Comparison of ENCODE assay signal across 18 cellular contexts in the genomic region with DNA sequence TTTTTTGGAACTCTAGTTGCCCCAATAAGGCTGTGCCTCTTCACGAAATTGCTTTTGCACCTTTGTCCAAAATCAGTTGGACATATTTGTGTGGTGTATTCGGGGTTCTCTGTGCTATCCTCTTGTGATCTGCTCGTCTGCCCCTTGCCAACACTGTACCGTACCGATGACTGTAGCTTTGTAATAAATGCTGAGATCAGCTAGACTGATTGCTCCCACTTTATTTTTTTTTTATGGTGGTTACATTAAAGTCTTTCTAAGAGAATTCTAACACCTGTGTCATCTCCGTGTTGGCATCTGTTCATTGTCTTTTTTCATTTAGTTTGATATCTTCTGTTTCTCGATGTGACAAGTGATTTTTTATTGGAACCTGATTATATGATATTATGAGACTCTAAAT.
"Had no signal": no experiment of that assay in that cellular context is flagged by ENCODE, and none has a peak within 500 bp of the region (broad histone marks: within the 10 kb centered on the region; RNA-seq: fewer than 3 reads in every experiment).

No MANE protein-coding gene starts in this region.

- H3K4me3 ChIP-seq: left ventricle myocardium inferior, mucosa of descending colon had no signal

- H3K36me3 Mint-ChIP-seq: activated naive CD8-positive, alpha-beta T cell treated with anti-CD3 and anti-CD28 coated beads for 36 hours; natural killer cell; WTC11 had no signal

- H3K27me3 ChIP-seq: brain microvascular endothelial cell, neutrophil had no signal

- H3K27ac ChIP-seq: epithelial cell of prostate, left ventricle myocardium inferior, neutrophil had no signal

- H3K4me1 Mint-ChIP-seq: WTC11 had no signal

- H3K9me3 Mint-ChIP-seq: activated naive CD8-positive, alpha-beta T cell treated with anti-CD3 and anti-CD28 coated beads for 36 hours; activated T-helper 1 cell treated with anti-CD3 and anti-CD28 coated beads, Interleukin-12 subunit alpha, Interleukin-12 subunit beta, Interleukin-2, Interleukin-4 antibody, amounts not matched to agents 30 ng/mL and 10 ng/mL and 1 ng/mL, durations not matched to agents 14 hours and 24 hours and 36 hours; natural killer cell; T-helper 1 cell treated with Interleukin-12 subunit alpha and Interleukin-12 subunit beta and Interleukin-4 antibody, amounts not matched to agents 30 μg/mL and 1 μg/mL, for 36 hours; WTC11 had no signal

- DNase-seq: activated CD4-positive, alpha-beta T cell treated with anti-CD3 and anti-CD28 coated beads for 4 hours; activated naive CD8-positive, alpha-beta T cell treated with anti-CD3 and anti-CD28 coated beads for 36 hours; amygdala; brain microvascular endothelial cell; cerebellar nuclear complex; dermis blood vessel endothelial cell; left ventricle myocardium inferior; mucosa of descending colon; natural killer cell; right cardiac atrium; stimulated activated CD4-positive, alpha-beta T cell treated with anti-CD3 and anti-CD28 coated beads, Interleukin-12 subunit alpha, Interleukin-12 subunit beta, amount 100 ng/mL, for 4 hours; stimulated activated CD4-positive, alpha-beta T cell treated with anti-CD3 and anti-CD28 coated beads, Interleukin-2, amount 100 ng/mL, for 24 hours had no signal

- ATAC-seq: mucosa of descending colon, right cardiac atrium, WTC11 had no signal

- H3K27ac Mint-ChIP-seq: activated naive CD8-positive, alpha-beta T cell treated with anti-CD3 and anti-CD28 coated beads for 36 hours; activated T-helper 1 cell treated with anti-CD3 and anti-CD28 coated beads, Interleukin-12 subunit alpha, Interleukin-12 subunit beta, Interleukin-2, Interleukin-4 antibody, amounts not matched to agents 30 ng/mL and 10 ng/mL and 1 ng/mL, durations not matched to agents 14 hours and 24 hours and 36 hours; progenitor cell of endocrine pancreas; T-helper 1 cell treated with Interleukin-12 subunit alpha and Interleukin-12 subunit beta and Interleukin-4 antibody, amounts not matched to agents 30 μg/mL and 1 μg/mL, for 36 hours; WTC11 had no signal

- H3K27me3 Mint-ChIP-seq: activated naive CD8-positive, alpha-beta T cell treated with anti-CD3 and anti-CD28 coated beads for 36 hours; progenitor cell of endocrine pancreas had no signal

- H3K4me3 Mint-ChIP-seq: activated naive CD8-positive, alpha-beta T cell treated with anti-CD3 and anti-CD28 coated beads for 36 hours; activated T-helper 1 cell treated with anti-CD3 and anti-CD28 coated beads, Interleukin-12 subunit alpha, Interleukin-12 subunit beta, Interleukin-2, Interleukin-4 antibody, amounts not matched to agents 30 ng/mL and 10 ng/mL and 1 ng/mL, durations not matched to agents 14 hours and 24 hours and 36 hours; natural killer cell; T-helper 1 cell treated with Interleukin-12 subunit alpha and Interleukin-12 subunit beta and Interleukin-4 antibody, amounts not matched to agents 30 μg/mL and 1 μg/mL, for 36 hours; WTC11 had no signal

- H3K36me3 ChIP-seq: neutrophil had no signal

- H3K9me3 ChIP-seq: left ventricle myocardium inferior, mucosa of descending colon, neutrophil had no signal
